ENCODE assay signal across 9 cellular contexts in genomic region chr16:66364117-66364958, GRCh38. TPM values are rescaled to one million over a fixed set of nuclear protein-coding genes. Genes with fewer than 3 reads are reported as not detected.
DNase-seq lines count a peak whose midpoint lies in the region; ATAC-seq and TF ChIP-seq lines count a peak whose summit lies in the region.
"Had no signal": no experiment of that assay in that cellular context is flagged by ENCODE, and none has a peak within 500 bp of the region (broad histone marks: within the 10 kb centered on the region; RNA-seq: fewer than 3 reads in every experiment).

No MANE protein-coding gene starts in this region.

- peaks cover 4 to 5% of the 10 kb centered on the region in 2 donors for H3K4me1 Mint-ChIP-seq in stimulated activated naive B cell treated with anti-CD40 and anti-IgM and Interleukin-4, amounts not matched to agents 10 μg/mL and 1 μg/mL and 100 μg/mL, for 72 hours
- H3K4me1 Mint-ChIP-seq in stimulated activated memory B cell treated with anti-CD40 and anti-IgM and Interleukin-4, amounts not matched to agents 10 μg/mL and 1 μg/mL and 100 μg/mL, for 72 hours, result peaks cover 13% of the 10 kb centered on the region

- no peak for TF ChIP-seq POLR2A in spleen (IDR thresholded peaks at IDR 0.05)

- H3K27me3 Mint-ChIP-seq in stimulated activated naive B cell treated with anti-CD40 and anti-IgM and Interleukin-4, amounts not matched to agents 10 μg/mL and 1 μg/mL and 100 μg/mL, for 72 hours, result peaks cover 51 to 63% of the 10 kb centered on the region in 2 donors
- peaks cover 61% of the 10 kb centered on the region for H3K27me3 Mint-ChIP-seq in stimulated activated memory B cell treated with anti-CD40 and anti-IgM and Interleukin-4, amounts not matched to agents 10 μg/mL and 1 μg/mL and 100 μg/mL, for 72 hours

- no peak overlapping the region for H3K27ac Mint-ChIP-seq in stimulated activated naive B cell treated with anti-CD40 and anti-IgM and Interleukin-4, amounts not matched to agents 10 μg/mL and 1 μg/mL and 100 μg/mL, for 72 hours
- H3K27ac Mint-ChIP-seq in stimulated activated memory B cell treated with anti-CD40 and anti-IgM and Interleukin-4, amounts not matched to agents 10 μg/mL and 1 μg/mL and 100 μg/mL, for 72 hours, result no peak overlapping the region

- POLR2A ChIA-PET in HEK293 (lab: Yijun Ruan, JAX), result interaction anchor here (0.6 kb wide), 1 partner anchor 249 kb away, joined by 6 read pairs; no protein-coding TSS in a partner anchor

- WGBS in spleen, 5 donors, result 33 to 47% (median 38%) methylated on average over 11 to 16 of the region's 16 CpGs

- H3K36me3 ChIP-seq in HEK293 (ENCODE audit: control insufficient read depth in 2 of 2, insufficient read depth in 1 of 2, low read length in 2 of 2) (no peaks in the 10 kb centered on the region), right atrium auricular region (no peaks in the 10 kb centered on the region), spleen (no peaks in the 10 kb centered on the region)

- H3K9me3 ChIP-seq in HEK293 (ENCODE audit: control insufficient read depth, insufficient read depth, low read depth, low read length) (no peaks in the 10 kb centered on the region), right atrium auricular region (no peaks in the 10 kb centered on the region), spleen (no peaks in the 10 kb centered on the region)

- CTCF ChIA-PET in HEK293 (lab: Yijun Ruan, JAX), result interaction anchor here (0.7 to 5.3 kb wide), 2 partner anchors 20 to 22 kb away, joined by 3 to 29 read pairs; no protein-coding TSS in a partner anchor

- H3K27me3 ChIP-seq in right atrium auricular region (no peaks in the 10 kb centered on the region), spleen (replicated peaks in 1 of 7) (peaks cover 0 to 70% (median 0%) of the 10 kb centered on the region in 7 donors)

- peak; percentile 46 for DNase-seq in astrocyte of the hippocampus (ENCODE audit: low read depth, low spot score)
- peak; percentile 80 for DNase-seq in right atrium auricular region (ENCODE audit: low spot score)
- no peak for DNase-seq in spleen
- no peak for DNase-seq in HuH-7.5 (ENCODE audit: low spot score)
- no peak for DNase-seq in stimulated activated naive B cell treated with anti-CD40 and anti-IgM and Interleukin-4, amounts not matched to agents 10 μg/mL and 1 μg/mL and 100 μg/mL, for 72 hours
- DNase-seq: activated CD4-positive, alpha-beta T cell treated with anti-CD3 and anti-CD28 coated beads, Interleukin-2, amount 50 U/mL, for 1 hour had no signal

- TF ChIP-seq CTCF in HEK293 (tag by site-specific recombination; IDR thresholded peaks at IDR 0.05) (no peak), right atrium auricular region (IDR thresholded peaks at IDR 0.05) (no peak), spleen (IDR thresholded peaks at IDR 0.05 in 8 of 11, conservative IDR thresholded peaks at IDR 0.05 in 3 of 11) (no peak)

- no peaks in the 10 kb centered on the region for H3K36me3 Mint-ChIP-seq in stimulated activated naive B cell treated with anti-CD40 and anti-IgM and Interleukin-4, amounts not matched to agents 10 μg/mL and 1 μg/mL and 100 μg/mL, for 72 hours
- H3K36me3 Mint-ChIP-seq in stimulated activated memory B cell treated with anti-CD40 and anti-IgM and Interleukin-4, amounts not matched to agents 10 μg/mL and 1 μg/mL and 100 μg/mL, for 72 hours, result no peaks in the 10 kb centered on the region

- no peaks in the 10 kb centered on the region for H3K9me3 Mint-ChIP-seq in stimulated activated naive B cell treated with anti-CD40 and anti-IgM and Interleukin-4, amounts not matched to agents 10 μg/mL and 1 μg/mL and 100 μg/mL, for 72 hours
- H3K9me3 Mint-ChIP-seq in stimulated activated memory B cell treated with anti-CD40 and anti-IgM and Interleukin-4, amounts not matched to agents 10 μg/mL and 1 μg/mL and 100 μg/mL, for 72 hours, result no peaks in the 10 kb centered on the region

- H3K4me3 Mint-ChIP-seq in stimulated activated naive B cell treated with anti-CD40 and anti-IgM and Interleukin-4, amounts not matched to agents 10 μg/mL and 1 μg/mL and 100 μg/mL, for 72 hours, result no peak overlapping the region
- no peak overlapping the region for H3K4me3 Mint-ChIP-seq in stimulated activated memory B cell treated with anti-CD40 and anti-IgM and Interleukin-4, amounts not matched to agents 10 μg/mL and 1 μg/mL and 100 μg/mL, for 72 hours

- intact Hi-C loops in spleen (cut with DNase I; ENCODE audit: low total_unique reads), result no loop called here

- H3K4me3 ChIP-seq in HEK293 (ENCODE audit: low read depth, low read length) (no peak overlapping the region), right atrium auricular region (no peak overlapping the region), spleen (no peak overlapping the region)

- H3K4me1 ChIP-seq in HEK293 (ENCODE audit: control insufficient read depth, insufficient read depth, low read length), result no peaks in the 10 kb centered on the region
- H3K4me1 ChIP-seq in right atrium auricular region, result peaks cover 0 to 56% of the 10 kb centered on the region in 2 donors
- H3K4me1 ChIP-seq in spleen, result peaks cover 3 to 89% (median 66%) of the 10 kb centered on the region in 6 donors

- H3K27ac ChIP-seq in HEK293 (ENCODE audit: extremely low read depth, low read depth, low read length) (no peak overlapping the region), right atrium auricular region (peak overlapping the region; percentile 53 to 66), spleen (peak overlapping the region in 5 of 8 donors; percentile 32 to 77 (median 44))

- ATAC-seq in stimulated activated naive B cell treated with anti-CD40 and anti-IgM and Interleukin-4, amounts not matched to agents 10 μg/mL and 1 μg/mL and 100 μg/mL, for 72 hours (replicated peaks), result no peak
- ATAC-seq in HG03520 (IDR thresholded peaks at IDR 0.05; ENCODE audit: unreplicated experiment), result no peak
- ATAC-seq in stimulated activated memory B cell treated with anti-CD40 and anti-IgM and Interleukin-4, amounts not matched to agents 10 μg/mL and 1 μg/mL and 100 μg/mL, for 72 hours, result no peak

TF ChIP-seq in HEK293, 187 proteins besides CTCF, POLR2A, EP300 and RAD21:
- TF ChIP-seq ZBTB1 (tag by site-specific recombination; IDR thresholded peaks at IDR 0.05) (no peak), ZFHX2 (tag by site-specific recombination; conservative IDR thresholded peaks at IDR 0.05) (0 out of 2 replicates have a peak, but pooled peaks have one; percentile 35), ZNF10 (tag by site-specific recombination; IDR thresholded peaks at IDR 0.05) (no peak), REST (tag by site-specific recombination; IDR thresholded peaks at IDR 0.05) (no peak), KLF16 (tag by site-specific recombination; IDR thresholded peaks at IDR 0.05) (no peak), ZNF341 (tag by site-specific recombination; IDR thresholded peaks at IDR 0.05; ENCODE audit: low read depth) (0 out of 2 replicates have a peak, but pooled peaks have one; percentile 39), SCRT2 (tag by site-specific recombination; IDR thresholded peaks at IDR 0.05) (no peak), ZNF600 (tag by site-specific recombination; IDR thresholded peaks at IDR 0.05) (peak; percentile 66), ZNF664 (tag by site-specific recombination; IDR thresholded peaks at IDR 0.05) (no peak), ZNF112 (tag by site-specific recombination; IDR thresholded peaks at IDR 0.05) (no peak), ZNF398 (tag by site-specific recombination; IDR thresholded peaks at IDR 0.05) (no peak), ZNF596 (tag by site-specific recombination; IDR thresholded peaks at IDR 0.05) (no peak), KLF10 (tag by site-specific recombination; IDR thresholded peaks at IDR 0.05) (no peak), EGR2 (tag by site-specific recombination; IDR thresholded peaks at IDR 0.05; ENCODE audit: low read depth) (peak; percentile 56)

RNA-seq across cellular contexts. Expression of gene CDH5, which starts 2.2 kb away (rescaled TPM):
- 10 to 100 TPM; 47.4 to 58.0 TPM for total RNA-seq in right atrium auricular region
- total RNA-seq in spleen, result 10 to 100 TPM; 33.2 to 62.7 (median 46.6) TPM
- 10 to 100 TPM in 1 of 3 donors, 1 to 10 TPM in 2; 6.7 to 12.6 (median 8.9) TPM for polyA plus RNA-seq in spleen

Comparison
In these comparisons a context has a peak if more than half of its experiments do, and no peak if none do; other contexts are left out.
1. DNase-seq: peak in astrocyte of the hippocampus (single experiment) and right atrium auricular region (single experiment); none in spleen (single experiment), HuH-7.5 (single experiment) and stimulated activated naive B cell treated with anti-CD40 and anti-IgM and Interleukin-4, amounts not matched to agents 10 μg/mL and 1 μg/mL and 100 μg/mL, for 72 hours (single experiment).